In the genomic region with DNA sequence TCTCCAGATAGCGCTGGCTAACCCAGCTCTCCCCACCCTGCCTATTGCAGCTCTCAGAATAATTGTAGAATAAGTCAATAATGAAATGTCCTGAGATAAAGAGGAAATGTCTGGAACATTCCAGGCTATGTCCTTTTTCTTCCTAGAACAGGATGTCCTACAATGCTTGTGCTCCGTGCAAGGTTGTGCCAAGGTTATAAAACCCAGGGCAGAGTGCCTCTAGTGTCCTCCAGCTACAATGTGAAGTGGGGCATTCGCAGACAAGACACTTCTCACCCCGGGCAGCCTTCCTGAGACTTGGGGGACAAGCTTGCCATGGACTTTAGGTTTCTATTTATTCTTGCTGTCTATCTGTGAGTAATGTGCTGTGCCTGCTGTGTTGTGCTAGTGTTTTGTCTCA, we compare ENCODE assay signal across 14 cellular contexts.
"Had no signal": no experiment of that assay in that cellular context is flagged by ENCODE, and none has a peak within 500 bp of the region (broad histone marks: within the 10 kb centered on the region; RNA-seq: fewer than 3 reads in every experiment).

No MANE protein-coding gene starts in this region.

- ATAC-seq: activated CD8-positive, alpha-beta memory T cell treated with anti-CD3 and anti-CD28 coated beads, Interleukin-2, amount 10 ng/mL, durations not matched to agents 7 days and 5 days; body of pancreas; esophagus mucosa; gastrocnemius medialis; left ventricle myocardium superior; natural killer cell had no signal

- DNase-seq: activated CD4-positive, alpha-beta memory T cell treated with anti-CD3 and anti-CD28 coated beads, Interleukin-2, amount 10 ng/mL, durations not matched to agents 7 days and 5 days; activated CD4-positive, alpha-beta T cell treated with anti-CD3 and anti-CD28 coated beads for 48 hours; activated CD4-positive, CD25-positive, alpha-beta regulatory T cell; activated CD8-positive, alpha-beta memory T cell treated with anti-CD3 and anti-CD28 coated beads, Interleukin-2, amount 10 ng/mL, durations not matched to agents 7 days and 5 days; activated naive CD8-positive, alpha-beta T cell treated with anti-CD3 and anti-CD28 coated beads for 36 hours; body of pancreas; dorsolateral prefrontal cortex; gastrocnemius medialis; head of caudate nucleus; left ventricle myocardium superior; natural killer cell; stimulated activated CD4-positive, alpha-beta T cell treated with anti-CD3 and anti-CD28 coated beads, Interleukin-2, amount 100 ng/mL, for 24 hours; stimulated activated naive CD4-positive, alpha-beta T cell treated with Interleukin-2 at 50 U/mL for 16 hours had no signal
